1 cellular context compared by ENCODE assay signal in genomic region chr11:72042059-72042425, GRCh38.
TF ChIP-seq lines count a peak whose summit lies in the region.

No MANE protein-coding gene starts in this region.

TF ChIP-seq in SK-N-SH treated with all-trans-retinoic acid at 6 μM for 48 hours, 23 proteins besides CTCF, POLR2A, EP300 and RAD21 (continued from another document):
- no peak for TF ChIP-seq PATZ1 (CRISPR knock-in tag; IDR thresholded peaks at IDR 0.05; ENCODE audit: borderline replicate concordance)
